Comparison of ENCODE assay signal across 15 cellular contexts in the genomic region with DNA sequence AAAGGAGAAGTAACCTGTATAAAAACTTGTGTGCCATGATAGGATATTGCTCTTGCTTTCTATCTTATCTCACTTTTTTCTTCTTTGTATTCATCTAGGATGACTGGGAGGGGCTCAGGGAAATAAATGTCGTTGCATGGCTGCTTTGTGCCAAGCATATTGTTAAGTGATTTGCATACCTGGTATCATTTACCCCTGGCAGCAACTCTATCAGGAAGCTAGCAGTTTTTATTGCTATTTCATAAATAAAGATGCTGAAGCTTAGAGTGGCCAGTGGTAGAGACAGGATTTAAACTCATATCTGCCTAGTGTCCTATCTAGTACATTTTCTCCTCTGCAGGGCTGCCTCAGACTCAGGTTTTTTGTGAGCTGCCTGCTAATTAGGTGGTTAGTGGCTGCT.
"Had no signal": no experiment of that assay in that cellular context is flagged by ENCODE, and none has a peak within 500 bp of the region (broad histone marks: within the 10 kb centered on the region; RNA-seq: fewer than 3 reads in every experiment).

No MANE protein-coding gene starts in this region.

- H3K9me3 Mint-ChIP-seq: activated CD4-positive, alpha-beta memory T cell treated with anti-CD3 and anti-CD28 coated beads, Interleukin-2, amount 10 ng/mL, durations not matched to agents 7 days and 5 days; activated naive CD4-positive, alpha-beta T cell treated with anti-CD3 and anti-CD28 coated beads, Interleukin-2, amount 10 ng/mL, durations not matched to agents 7 days and 5 days; activated T-cell treated with anti-CD3 and anti-CD28 coated beads, Interleukin-2, amount 50 U/mL, for 24 hours had no signal

- DNase-seq: activated CD4-positive, alpha-beta memory T cell treated with anti-CD3 and anti-CD28 coated beads, Interleukin-2, amount 10 ng/mL, durations not matched to agents 7 days and 5 days; activated naive CD4-positive, alpha-beta T cell treated with anti-CD3 and anti-CD28 coated beads, Interleukin-2, amount 10 ng/mL, durations not matched to agents 7 days and 5 days; activated T-cell treated with anti-CD3 and anti-CD28 coated beads, Interleukin-2, amount 50 U/mL, for 24 hours; dermis blood vessel endothelial cell; foreskin melanocyte; immature natural killer cell; left cardiac atrium; midbrain; naive B cell; thyroid gland; uterus had no signal

- H3K9me3 ChIP-seq: neutrophil, thyroid gland, uterus had no signal

- H3K27ac Mint-ChIP-seq: activated CD4-positive, alpha-beta memory T cell treated with anti-CD3 and anti-CD28 coated beads, Interleukin-2, amount 10 ng/mL, durations not matched to agents 7 days and 5 days; activated naive CD4-positive, alpha-beta T cell treated with anti-CD3 and anti-CD28 coated beads, Interleukin-2, amount 10 ng/mL, durations not matched to agents 7 days and 5 days; activated T-cell treated with anti-CD3 and anti-CD28 coated beads, Interleukin-2, amount 50 U/mL, for 24 hours; naive B cell; stimulated activated memory B cell treated with anti-CD40 and anti-IgM and Interleukin-4, amounts not matched to agents 10 μg/mL and 1 μg/mL and 100 μg/mL, for 72 hours had no signal

- H3K27ac ChIP-seq: epithelial cell of prostate, neutrophil, thyroid gland, uterus had no signal

- H3K4me3 ChIP-seq: lung, thyroid gland, uterus had no signal

- H3K36me3 Mint-ChIP-seq: activated naive CD4-positive, alpha-beta T cell treated with anti-CD3 and anti-CD28 coated beads, Interleukin-2, amount 10 ng/mL, durations not matched to agents 7 days and 5 days; naive B cell; stimulated activated memory B cell treated with anti-CD40 and anti-IgM and Interleukin-4, amounts not matched to agents 10 μg/mL and 1 μg/mL and 100 μg/mL, for 72 hours had no signal

- H3K27me3 ChIP-seq: neutrophil, thyroid gland, uterus had no signal

- H3K36me3 ChIP-seq: neutrophil, thyroid gland, uterus had no signal

- H3K4me3 Mint-ChIP-seq: activated CD4-positive, alpha-beta memory T cell treated with anti-CD3 and anti-CD28 coated beads, Interleukin-2, amount 10 ng/mL, durations not matched to agents 7 days and 5 days; activated naive CD4-positive, alpha-beta T cell treated with anti-CD3 and anti-CD28 coated beads, Interleukin-2, amount 10 ng/mL, durations not matched to agents 7 days and 5 days; activated T-cell treated with anti-CD3 and anti-CD28 coated beads, Interleukin-2, amount 50 U/mL, for 24 hours; immature natural killer cell; naive B cell; stimulated activated memory B cell treated with anti-CD40 and anti-IgM and Interleukin-4, amounts not matched to agents 10 μg/mL and 1 μg/mL and 100 μg/mL, for 72 hours had no signal

- ATAC-seq: left cardiac atrium; stimulated activated memory B cell treated with anti-CD40 and anti-IgM and Interleukin-4, amounts not matched to agents 10 μg/mL and 1 μg/mL and 100 μg/mL, for 72 hours had no signal

- H3K27me3 Mint-ChIP-seq: activated CD4-positive, alpha-beta memory T cell treated with anti-CD3 and anti-CD28 coated beads, Interleukin-2, amount 10 ng/mL, durations not matched to agents 7 days and 5 days; activated naive CD4-positive, alpha-beta T cell treated with anti-CD3 and anti-CD28 coated beads, Interleukin-2, amount 10 ng/mL, durations not matched to agents 7 days and 5 days; activated T-cell treated with anti-CD3 and anti-CD28 coated beads, Interleukin-2, amount 50 U/mL, for 24 hours; stimulated activated memory B cell treated with anti-CD40 and anti-IgM and Interleukin-4, amounts not matched to agents 10 μg/mL and 1 μg/mL and 100 μg/mL, for 72 hours had no signal

- H3K4me1 Mint-ChIP-seq: activated CD4-positive, alpha-beta memory T cell treated with anti-CD3 and anti-CD28 coated beads, Interleukin-2, amount 10 ng/mL, durations not matched to agents 7 days and 5 days; activated naive CD4-positive, alpha-beta T cell treated with anti-CD3 and anti-CD28 coated beads, Interleukin-2, amount 10 ng/mL, durations not matched to agents 7 days and 5 days; naive B cell; stimulated activated memory B cell treated with anti-CD40 and anti-IgM and Interleukin-4, amounts not matched to agents 10 μg/mL and 1 μg/mL and 100 μg/mL, for 72 hours had no signal
